Comparison of ENCODE assay signal across 8 cellular contexts in the genomic region with DNA sequence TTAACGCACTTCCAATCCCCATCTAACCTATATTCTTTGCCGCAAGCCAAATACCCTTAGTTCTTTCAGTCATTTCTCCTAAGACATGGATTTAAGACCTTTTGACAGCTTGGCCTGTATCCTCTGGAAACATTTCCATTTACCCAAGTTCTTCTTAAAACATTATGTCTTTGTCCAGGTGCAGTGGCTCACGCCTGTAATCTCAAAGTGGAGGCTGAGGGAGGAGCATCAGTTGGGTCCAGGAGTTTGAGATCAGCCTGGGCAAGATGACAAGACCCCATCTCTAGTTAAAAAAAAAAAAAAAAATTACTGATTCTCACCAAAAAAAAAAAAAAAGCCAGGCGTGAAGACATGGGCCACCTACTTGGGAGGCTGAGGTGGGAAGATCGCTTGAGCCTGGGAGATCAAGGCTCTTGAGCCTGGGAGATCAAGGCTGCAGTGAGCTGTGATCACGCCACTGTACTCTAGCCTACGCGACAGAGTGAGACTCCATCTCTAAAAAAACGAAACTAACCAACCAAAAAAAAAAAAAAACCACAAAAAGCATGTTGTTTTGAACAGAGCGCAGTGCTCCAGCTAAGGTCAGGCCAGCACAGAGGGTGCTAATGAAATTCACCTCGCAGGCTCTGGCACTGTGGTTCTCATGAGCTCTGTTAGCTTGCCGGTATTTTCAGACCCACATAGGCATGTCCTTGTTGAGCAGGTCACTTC. TPM values are rescaled to one million over a fixed set of nuclear protein-coding genes. Genes with fewer than 3 reads are reported as not detected.
A peak's percentile ranks its signal among the peaks of the same experiment; 100 is the strongest.
DNase-seq lines count a peak whose midpoint lies in the region; ATAC-seq lines count a peak whose summit lies in the region.

No MANE protein-coding gene starts in this region.

- ATAC-seq in GM18868 (IDR thresholded peaks at IDR 0.05; ENCODE audit: unreplicated experiment) (peak; percentile 33), HG03439 (IDR thresholded peaks at IDR 0.05; ENCODE audit: unreplicated experiment) (peak; percentile 26)

- DNase-seq in activated CD4-positive, alpha-beta T cell treated with anti-CD3 and anti-CD28 coated beads for 4 hours, result peak; percentile 48 to 53
- peak; percentile 24 for DNase-seq in effector CD8-positive, alpha-beta T cell (lab: John Stamatoyannopoulos, UW)
- DNase-seq in renal cortical epithelial cell (ENCODE audit: low read depth) (peak; percentile 87), amniotic stem cell (lab: John Stamatoyannopoulos, UW) (no peak), SW 1271 (lab: John Stamatoyannopoulos, UW) (no peak), DMS153 (lab: John Stamatoyannopoulos, UW) (no peak)

RNA-seq across cellular contexts. Expression of a gene that starts 36.0 kb away (rescaled TPM):
- total RNA-seq in renal cortical epithelial cell, result 34.6 and 59.6 TPM in 2 replicates

RNA-seq across cellular contexts. Expression of a gene that starts 57.8 kb away (rescaled TPM):
- 4.4 and 4.7 TPM in 2 replicates for total RNA-seq in renal cortical epithelial cell

Comparison
In these comparisons a context has a peak if more than half of its experiments do, and no peak if none do; other contexts are left out.
1. DNase-seq: peak in activated CD4-positive, alpha-beta T cell treated with anti-CD3 and anti-CD28 coated beads for 4 hours (2 of 2), effector CD8-positive, alpha-beta T cell (single experiment) and renal cortical epithelial cell (single experiment); none in amniotic stem cell (single experiment), SW 1271 (0 of 2) and DMS153 (single experiment).